ENCODE assay signal across 10 cellular contexts in genomic region chr17:77778636-77779524, GRCh38.
DNase-seq lines count a peak whose midpoint lies in the region; ATAC-seq and TF ChIP-seq lines count a peak whose summit lies in the region.
"Had no signal": no experiment of that assay in that cellular context is flagged by ENCODE, and none has a peak within 500 bp of the region (broad histone marks: within the 10 kb centered on the region; RNA-seq: fewer than 3 reads in every experiment).

No MANE protein-coding gene starts in this region.

- peaks cover 13 to 20% of the 10 kb centered on the region in 2 donors for H3K4me1 ChIP-seq in thyroid gland
- peaks cover 4% of the 10 kb centered on the region for H3K4me1 ChIP-seq in CD8-positive, alpha-beta T cell (ENCODE audit: insufficient read depth, low read length)

- DNase-seq in NCI-H1436 (lab: John Stamatoyannopoulos, UW), result peak; percentile 82
- DNase-seq in astrocyte of the hippocampus (ENCODE audit: low read depth, low spot score), result peak; percentile 82
- peak; percentile 26 to 97 (median 88) for DNase-seq in hypothalamus (lab: John Stamatoyannopoulos, UW)
- DNase-seq in thyroid gland, result peak; percentile 84 to 87
- no peak for DNase-seq in CD8-positive, alpha-beta T cell
- no peak for DNase-seq in activated naive CD4-positive, alpha-beta T cell treated with anti-CD3 and anti-CD28 coated beads, Interleukin-2, amount 10 ng/mL, durations not matched to agents 7 days and 5 days
- DNase-seq in NCI-H82 (lab: John Stamatoyannopoulos, UW), result no peak
- DNase-seq: NCI-H748 treated with DMSO at 0.1 percent for 48 hours had no signal

- no peaks in the 10 kb centered on the region for H3K36me3 Mint-ChIP-seq in CD8-positive, alpha-beta T cell
- no peaks in the 10 kb centered on the region for H3K36me3 Mint-ChIP-seq in activated naive CD4-positive, alpha-beta T cell treated with anti-CD3 and anti-CD28 coated beads, Interleukin-2, amount 10 ng/mL, durations not matched to agents 7 days and 5 days

- no peak overlapping the region for H3K4me3 ChIP-seq in thyroid gland (replicated peaks in 1 of 3)
- H3K4me3 ChIP-seq in CD8-positive, alpha-beta T cell (ENCODE audit: low read depth, low read length), result no peak overlapping the region

- ATAC-seq in CD8-positive, alpha-beta T cell, result no peak
- no peak for ATAC-seq in HG03442 (IDR thresholded peaks at IDR 0.05; ENCODE audit: unreplicated experiment)

- POLR2A ChIA-PET in CD8-positive, alpha-beta T cell (lab: Charles Lee), result interaction anchor here (1.9 kb wide), 1 partner anchor 179 kb away, joined by 5 read pairs; the partner anchor contains the start of gene TNRC6C

- no peaks in the 10 kb centered on the region for H3K9me3 Mint-ChIP-seq in CD8-positive, alpha-beta T cell
- no peaks in the 10 kb centered on the region for H3K9me3 Mint-ChIP-seq in activated naive CD4-positive, alpha-beta T cell treated with anti-CD3 and anti-CD28 coated beads, Interleukin-2, amount 10 ng/mL, durations not matched to agents 7 days and 5 days

- WGBS in thyroid gland, 2 donors, result 44 to 58% methylated on average over 10 to 15 of the region's 17 CpGs

- CTCF ChIA-PET in CD8-positive, alpha-beta T cell (lab: Charles Lee), result interaction anchor here (1.3 kb wide), 1 partner anchor 235 kb away, joined by 5 read pairs; no protein-coding TSS in a partner anchor
- CTCF ChIA-PET in activated naive CD4-positive, alpha-beta T cell treated with anti-CD3 and anti-CD28 coated beads, Interleukin-2, amount 10 ng/mL, durations not matched to agents 7 days and 5 days (lab: Charles Lee), result no interaction called here

- peak in 1 of 2 donors; percentile 12 for TF ChIP-seq POLR2A in thyroid gland (IDR thresholded peaks at IDR 0.05)

- H3K27ac Mint-ChIP-seq in CD8-positive, alpha-beta T cell, result no peak overlapping the region
- H3K27ac Mint-ChIP-seq in activated naive CD4-positive, alpha-beta T cell treated with anti-CD3 and anti-CD28 coated beads, Interleukin-2, amount 10 ng/mL, durations not matched to agents 7 days and 5 days, result no peak overlapping the region

- H3K4me1 Mint-ChIP-seq in CD8-positive, alpha-beta T cell (ENCODE audit: low read depth), result peaks cover 8% of the 10 kb centered on the region
- H3K4me1 Mint-ChIP-seq in activated naive CD4-positive, alpha-beta T cell treated with anti-CD3 and anti-CD28 coated beads, Interleukin-2, amount 10 ng/mL, durations not matched to agents 7 days and 5 days, result peaks cover 5% of the 10 kb centered on the region

- H3K36me3 ChIP-seq in thyroid gland, result no peaks in the 10 kb centered on the region
- no peaks in the 10 kb centered on the region for H3K36me3 ChIP-seq in CD8-positive, alpha-beta T cell (ENCODE audit: insufficient read depth, low read length)

- peak overlapping the region in 2 of 3 donors; percentile 7 for H3K27ac ChIP-seq in thyroid gland
- no peak overlapping the region for H3K27ac ChIP-seq in CD8-positive, alpha-beta T cell (ENCODE audit: low read depth, low read length)
- H3K27ac ChIP-seq: parathyroid adenoma had no signal

- no peaks in the 10 kb centered on the region for H3K27me3 Mint-ChIP-seq in CD8-positive, alpha-beta T cell (ENCODE audit: low read depth)
- H3K27me3 Mint-ChIP-seq in activated naive CD4-positive, alpha-beta T cell treated with anti-CD3 and anti-CD28 coated beads, Interleukin-2, amount 10 ng/mL, durations not matched to agents 7 days and 5 days, result peaks cover 26% of the 10 kb centered on the region

- no peak for TF ChIP-seq CTCF in thyroid gland (IDR thresholded peaks at IDR 0.05)
- TF ChIP-seq CTCF in CD8-positive, alpha-beta T cell (IDR thresholded peaks at IDR 0.05), result no peak

- no peaks in the 10 kb centered on the region for H3K27me3 ChIP-seq in thyroid gland
- H3K27me3 ChIP-seq in CD8-positive, alpha-beta T cell (ENCODE audit: insufficient read depth, low read length), result no peaks in the 10 kb centered on the region

- no peaks in the 10 kb centered on the region for H3K9me3 ChIP-seq in thyroid gland
- no peaks in the 10 kb centered on the region for H3K9me3 ChIP-seq in CD8-positive, alpha-beta T cell (ENCODE audit: low read length)

- intact Hi-C loops in thyroid gland (cut with DNase I), result no loop called here
- intact Hi-C loops in CD8-positive, alpha-beta T cell (cut with DNase I, micrococcal nuclease), result loop anchor here in 1 of 2 experiments (10.0 kb wide), 1 partner anchor 234 kb away; no protein-coding TSS in a partner anchor

- H3K4me3 Mint-ChIP-seq in CD8-positive, alpha-beta T cell, result no peak overlapping the region
- H3K4me3 Mint-ChIP-seq in activated naive CD4-positive, alpha-beta T cell treated with anti-CD3 and anti-CD28 coated beads, Interleukin-2, amount 10 ng/mL, durations not matched to agents 7 days and 5 days, result no peak overlapping the region

Comparison
In these comparisons a context has a peak if more than half of its experiments do, and no peak if none do; other contexts are left out.
1. DNase-seq: peak in NCI-H1436 (single experiment), astrocyte of the hippocampus (single experiment), hypothalamus (51 of 51) and thyroid gland (2 of 2); none in CD8-positive, alpha-beta T cell (0 of 7), activated naive CD4-positive, alpha-beta T cell treated with anti-CD3 and anti-CD28 coated beads, Interleukin-2, amount 10 ng/mL, durations not matched to agents 7 days and 5 days (single experiment) and NCI-H82 (single experiment).